14 cellular contexts compared by ENCODE assay signal in the genomic region with DNA sequence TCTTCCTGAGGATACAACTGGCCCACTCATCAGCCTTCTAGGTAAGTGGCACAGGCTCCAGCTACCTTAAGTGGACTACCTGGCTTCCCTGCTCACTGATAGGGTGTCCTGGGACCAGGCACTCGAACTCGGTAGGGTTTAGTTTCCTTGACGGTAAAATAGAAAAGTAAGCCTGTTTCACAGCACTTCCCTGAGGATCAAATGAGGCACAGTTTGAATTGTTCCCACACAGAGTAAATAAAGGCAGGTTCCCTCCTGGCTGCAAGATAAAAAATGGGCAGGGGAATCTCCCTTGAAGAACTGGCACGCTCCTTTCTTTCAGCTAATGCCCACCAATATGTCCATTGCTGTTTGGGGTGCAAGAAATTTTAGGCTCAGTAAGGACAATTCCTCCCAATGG. TPM values are rescaled to one million over a fixed set of nuclear protein-coding genes. Genes with fewer than 3 reads are reported as not detected.
DNase-seq lines count a peak whose midpoint lies in the region; ATAC-seq and TF ChIP-seq lines count a peak whose summit lies in the region.
"Had no signal": no experiment of that assay in that cellular context is flagged by ENCODE, and none has a peak within 500 bp of the region (broad histone marks: within the 10 kb centered on the region; RNA-seq: fewer than 3 reads in every experiment).

No MANE protein-coding gene starts in this region.

- H3K4me1 ChIP-seq in BLaER1: peaks cover 25% of the 10 kb centered on the region
- H3K4me1 ChIP-seq in DND-41 (ENCODE audit: insufficient read depth, low read length): peaks cover 13% of the 10 kb centered on the region
- peaks cover 6% of the 10 kb centered on the region for H3K4me1 ChIP-seq in mesendoderm (ENCODE audit: control insufficient read depth, low read depth, low read length)

- H3K18ac ChIP-seq in mesendoderm (ENCODE audit: low read length): peak overlapping the region; percentile 22

- H3K9ac ChIP-seq in BLaER1 (no peak overlapping the region), DND-41 (ENCODE audit: low read depth, low read length) (no peak overlapping the region), mesendoderm (ENCODE audit: low read length) (peak overlapping the region; percentile 28)
- H3K9ac ChIP-seq: SK-N-SH had no signal

- no peak overlapping the region for H3K4me3 ChIP-seq in BLaER1
- no peak overlapping the region for H3K4me3 ChIP-seq in DND-41 (ENCODE audit: low read depth in 1 of 2, low read length in 2 of 2)
- no peak overlapping the region for H3K4me3 ChIP-seq in mesendoderm (ENCODE audit: low read length)

- ATAC-seq in DND-41 (ENCODE audit: insufficient read depth, low read depth): no peak
- ATAC-seq in activated T-helper 17 cell treated with anti-CD3 and anti-CD28 coated beads, Interleukin-2, amount 50 U/mL, for 72 hours (replicated peaks): no peak
- ATAC-seq in GM21737 (IDR thresholded peaks at IDR 0.05; ENCODE audit: unreplicated experiment): no peak
- ATAC-seq in GM21723 (IDR thresholded peaks at IDR 0.05; ENCODE audit: unreplicated experiment): no peak
- ATAC-seq in GM21576 (IDR thresholded peaks at IDR 0.05; ENCODE audit: unreplicated experiment): no peak

- peak overlapping the region; percentile 74 for H3K4ac ChIP-seq in mesendoderm (ENCODE audit: low read depth, low read length)

- H3K79me2 ChIP-seq in DND-41 (ENCODE audit: insufficient read depth, low read length) (no peaks in the 10 kb centered on the region), mesendoderm (ENCODE audit: control insufficient read depth, insufficient read depth, low read length) (no peaks in the 10 kb centered on the region)

- H2AK5ac ChIP-seq in mesendoderm (ENCODE audit: low read length): peak overlapping the region; percentile 68

- no peak overlapping the region for H2BK15ac ChIP-seq in mesendoderm (replicated peaks; ENCODE audit: low read depth)

- TF ChIP-seq CTCF in DND-41 (IDR thresholded peaks at IDR 0.05; ENCODE audit: borderline replicate concordance, extremely low read depth, low read length, poor library complexity, severe bottlenecking): no peak

- no peak for DNase-seq in DND-41
- DNase-seq in mesendoderm: no peak
- DNase-seq in SHP77 treated with DMSO at 0.1 percent for 48 hours (lab: John Stamatoyannopoulos, UW): no peak
- DNase-seq: activated CD4-positive, alpha-beta T cell treated with anti-CD3 and anti-CD28 coated beads for 48 hours; central memory CD4-positive, alpha-beta T cell; GF-D8; heart left ventricle; SK-N-SH; stomach had no signal

- no peak overlapping the region for H4K8ac ChIP-seq in mesendoderm (ENCODE audit: low read depth, low read length)

- WGBS in mesendoderm (ENCODE audit: extremely low coverage, insufficient coverage, low lambda C conversion rate): no CpG with 5 or more reads among the region's 4 CpGs

- no peaks in the 10 kb centered on the region for H3K9me3 ChIP-seq in BLaER1
- H3K9me3 ChIP-seq in DND-41 (ENCODE audit: insufficient read depth, low read length, severe bottlenecking): no peaks in the 10 kb centered on the region
- H3K9me3 ChIP-seq: heart left ventricle, SK-N-SH, stomach had no signal

- H3K27ac Mint-ChIP-seq in activated T-helper 17 cell treated with anti-CD3 and anti-CD28 coated beads, Interleukin-2, amount 50 U/mL, for 72 hours: no peak overlapping the region

- H3K4me1 Mint-ChIP-seq in activated T-helper 17 cell treated with anti-CD3 and anti-CD28 coated beads, Interleukin-2, amount 50 U/mL, for 72 hours: no peaks in the 10 kb centered on the region

- H3K36me3 ChIP-seq in BLaER1 (no peaks in the 10 kb centered on the region), DND-41 (ENCODE audit: insufficient read depth, low read length) (no peaks in the 10 kb centered on the region), mesendoderm (ENCODE audit: control insufficient read depth, insufficient read depth, low read length) (no peaks in the 10 kb centered on the region)
- H3K36me3 ChIP-seq: heart left ventricle, stomach had no signal

- H3K4me2 ChIP-seq in BLaER1: 0 out of 2 replicates have a peak overlapping the region, but pooled peaks have one; percentile 97
- peak overlapping the region; percentile 86; the same call in 1 of the 2 replicates for H3K4me2 ChIP-seq in DND-41 (ENCODE audit: insufficient read depth, low read length)
- H3K4me2 ChIP-seq in mesendoderm (ENCODE audit: low read length): no peak overlapping the region

- no peak overlapping the region for H4K5ac ChIP-seq in mesendoderm (ENCODE audit: low read length)

- no peaks in the 10 kb centered on the region for H3K9me3 Mint-ChIP-seq in activated T-helper 17 cell treated with anti-CD3 and anti-CD28 coated beads, Interleukin-2, amount 50 U/mL, for 72 hours

- peaks cover 47% of the 10 kb centered on the region for H3K27me3 ChIP-seq in BLaER1
- peaks cover 53% of the 10 kb centered on the region for H3K27me3 ChIP-seq in DND-41 (ENCODE audit: insufficient read depth, low read length, poor library complexity)
- no peaks in the 10 kb centered on the region for H3K27me3 ChIP-seq in mesendoderm (ENCODE audit: insufficient read depth, low read length, poor library complexity)

- no peak overlapping the region for H3K23ac ChIP-seq in mesendoderm (ENCODE audit: low read length)

- no peaks in the 10 kb centered on the region for H3K36me3 Mint-ChIP-seq in activated T-helper 17 cell treated with anti-CD3 and anti-CD28 coated beads, Interleukin-2, amount 50 U/mL, for 72 hours (ENCODE audit: low read depth)

- H3K4me3 Mint-ChIP-seq in activated T-helper 17 cell treated with anti-CD3 and anti-CD28 coated beads, Interleukin-2, amount 50 U/mL, for 72 hours: peak overlapping the region; percentile 66

- no peaks in the 10 kb centered on the region for H4K20me1 ChIP-seq in BLaER1
- no peaks in the 10 kb centered on the region for H4K20me1 ChIP-seq in DND-41 (ENCODE audit: insufficient read depth, low read length)

- peaks cover 38% of the 10 kb centered on the region for H3K27me3 Mint-ChIP-seq in activated T-helper 17 cell treated with anti-CD3 and anti-CD28 coated beads, Interleukin-2, amount 50 U/mL, for 72 hours

- H3K79me1 ChIP-seq in mesendoderm (ENCODE audit: low read length): no peaks in the 10 kb centered on the region

- H2BK120ac ChIP-seq in mesendoderm (ENCODE audit: low read depth, low read length): no peak overlapping the region

- H2BK5ac ChIP-seq in mesendoderm (ENCODE audit: low read length): peak overlapping the region; percentile 27

- H3K56ac ChIP-seq in mesendoderm (ENCODE audit: low read length): peak overlapping the region; percentile 69

- H3K27ac ChIP-seq in BLaER1 (no peak overlapping the region), DND-41 (ENCODE audit: low read length) (no peak overlapping the region), mesendoderm (ENCODE audit: low read depth, low read length) (no peak overlapping the region)

- no peak overlapping the region for H2AFZ ChIP-seq in DND-41 (ENCODE audit: low read depth, low read length)

RNA-seq across cellular contexts. Expression of a gene that starts 1.1 kb away (rescaled TPM):
- total RNA-seq in activated T-helper 17 cell treated with anti-CD3 and anti-CD28 coated beads, Interleukin-2, amount 50 U/mL, for 72 hours: 1 to 10 TPM in 1 of 2 donors, under 1 TPM in 1; 0.43 to 1.2 TPM
- 10.9 TPM for polyA plus RNA-seq in mesendoderm (2013, experiment 1 of 2)
- 11.2 TPM for polyA plus RNA-seq in mesendoderm (2013, experiment 2 of 2)
